1 cellular context compared by ENCODE assay signal in genomic region chr6:149855741-149856140, GRCh38.
TF ChIP-seq lines count a peak whose summit lies in the region.

No MANE protein-coding gene starts in this region.

TF ChIP-seq in SK-N-SH treated with all-trans-retinoic acid at 6 μM for 48 hours, 23 proteins besides CTCF, POLR2A, EP300 and RAD21 (continued from another document):
- no peak for TF ChIP-seq ARNTL (CRISPR knock-in tag; IDR thresholded peaks at IDR 0.05; ENCODE audit: borderline replicate concordance, low read depth)
- TF ChIP-seq ESRRG (CRISPR knock-in tag; IDR thresholded peaks at IDR 0.05): no peak
- TF ChIP-seq GLIS3 (CRISPR knock-in tag; IDR thresholded peaks at IDR 0.05): no peak
- no peak for TF ChIP-seq POU6F1 (CRISPR knock-in tag; IDR thresholded peaks at IDR 0.05; ENCODE audit: borderline replicate concordance, low read depth)
- no peak for TF ChIP-seq TCF4 (CRISPR knock-in tag; IDR thresholded peaks at IDR 0.05; ENCODE audit: borderline replicate concordance)
- TF ChIP-seq ZC3H10 (CRISPR knock-in tag; IDR thresholded peaks at IDR 0.05): no peak
- no peak for TF ChIP-seq TOX (CRISPR knock-in tag; IDR thresholded peaks at IDR 0.05; ENCODE audit: borderline replicate concordance)
- TF ChIP-seq ZNF565 (CRISPR knock-in tag; conservative IDR thresholded peaks at IDR 0.05; ENCODE audit: low read depth): no peak
- TF ChIP-seq PPARA (CRISPR knock-in tag; IDR thresholded peaks at IDR 0.05; ENCODE audit: borderline replicate concordance): no peak
- TF ChIP-seq OSR1 (CRISPR knock-in tag; IDR thresholded peaks at IDR 0.05): no peak
- TF ChIP-seq, protein P1, sequence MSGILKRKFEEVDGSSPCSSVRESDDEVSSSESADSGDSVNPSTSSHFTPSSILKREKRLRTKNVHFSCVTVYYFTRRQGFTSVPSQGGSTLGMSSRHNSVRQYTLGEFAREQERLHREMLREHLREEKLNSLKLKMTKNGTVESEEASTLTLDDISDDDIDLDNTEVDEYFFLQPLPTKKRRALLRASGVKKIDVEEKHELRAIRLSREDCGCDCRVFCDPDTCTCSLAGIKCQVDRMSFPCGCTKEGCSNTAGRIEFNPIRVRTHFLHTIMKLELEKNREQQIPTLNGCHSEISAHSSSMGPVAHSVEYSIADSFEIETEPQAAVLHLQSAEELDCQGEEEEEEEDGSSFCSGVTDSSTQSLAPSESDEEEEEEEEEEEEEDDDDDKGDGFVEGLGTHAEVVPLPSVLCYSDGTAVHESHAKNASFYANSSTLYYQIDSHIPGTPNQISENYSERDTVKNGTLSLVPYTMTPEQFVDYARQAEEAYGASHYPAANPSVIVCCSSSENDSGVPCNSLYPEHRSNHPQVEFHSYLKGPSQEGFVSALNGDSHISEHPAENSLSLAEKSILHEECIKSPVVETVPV (CRISPR knock-in tag; IDR thresholded peaks at IDR 0.05): no peak
- TF ChIP-seq RARB (CRISPR knock-in tag; IDR thresholded peaks at IDR 0.05): no peak
- TF ChIP-seq ZNF8 (CRISPR knock-in tag; IDR thresholded peaks at IDR 0.05): no peak
TF ChIP-seq in SK-N-SH treated with all-trans-retinoic acid at 6 μM for 48 hours: peak in this region for 0.
